8 cellular contexts compared by ENCODE assay signal in the genomic region with DNA sequence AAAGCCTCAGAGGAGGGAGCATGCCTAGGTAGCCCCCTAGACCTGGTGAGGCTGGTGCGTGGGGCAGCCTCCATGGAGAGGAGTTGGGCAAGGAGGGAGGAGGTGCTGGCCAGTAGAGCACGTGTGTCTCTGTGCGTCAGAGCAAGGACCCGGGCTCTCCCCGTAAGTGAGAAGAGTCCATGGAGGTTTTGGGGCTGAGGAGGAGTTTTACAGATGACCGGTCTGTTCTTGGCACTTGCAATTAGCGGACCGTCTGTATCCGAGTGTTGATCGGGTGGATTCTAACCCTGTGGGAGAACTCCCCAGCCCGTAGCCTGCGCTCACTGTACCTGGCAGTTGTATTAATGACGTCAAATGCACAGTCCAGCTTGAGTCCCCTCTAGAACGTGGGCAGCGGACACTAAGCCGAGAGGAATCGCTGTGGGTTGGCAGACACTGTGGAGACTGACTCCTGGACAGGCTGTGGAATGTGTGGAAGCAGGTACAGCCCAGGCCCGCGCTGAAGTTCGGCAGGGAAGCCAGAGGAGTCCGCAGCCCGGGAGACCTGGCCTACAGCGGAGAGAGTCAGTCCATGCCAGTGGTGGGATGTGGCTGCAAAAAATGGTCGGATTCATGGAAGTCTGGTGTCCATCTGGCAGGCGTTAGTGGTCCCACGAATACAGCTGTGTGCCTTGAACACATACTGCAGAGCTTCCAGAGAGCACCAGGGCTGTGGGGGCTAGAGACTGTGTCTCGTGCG. TPM values are rescaled to one million over a fixed set of nuclear protein-coding genes. Genes with fewer than 3 reads are reported as not detected.
A peak's percentile ranks its signal among the peaks of the same experiment; 100 is the strongest.
DNase-seq lines count a peak whose midpoint lies in the region; ATAC-seq and TF ChIP-seq lines count a peak whose summit lies in the region.
"Not testable (repeated sequence)": the region's sequence is repeated elsewhere in the genome, so short reads cannot be mapped to it uniquely, and the experiment has no call there.

No MANE protein-coding gene starts in this region.

- peaks cover 40% of the 10 kb centered on the region for H3K79me2 ChIP-seq in osteoblast (ENCODE audit: insufficient read depth, low read length)

- peak overlapping the region; percentile 12; the same call in 1 of the 2 replicates for H2AK5ac ChIP-seq in IMR-90 (ENCODE audit: low read depth, low read length)

- H3K36me3 ChIP-seq in IMR-90 (ENCODE audit: control insufficient read depth, insufficient read depth, low read length); adrenal gland (replicated peaks in 1 of 2); gastroesophageal sphincter; left ventricle myocardium inferior; lower lobe of right lung; osteoblast (ENCODE audit: insufficient read depth, low read length); sigmoid colon; upper lobe of right lung: not testable (repeated sequence)

- H3K9me3 ChIP-seq in IMR-90 (ENCODE audit: control insufficient read depth, insufficient read depth, low read length); adrenal gland (replicated peaks in 1 of 3); gastroesophageal sphincter; left ventricle myocardium inferior (replicated peaks); lower lobe of right lung; osteoblast (ENCODE audit: low read depth, low read length); sigmoid colon; upper lobe of right lung: not testable (repeated sequence)

- intact Hi-C loops in IMR-90 (cut with micrococcal nuclease); adrenal gland (cut with DNase I); left ventricle myocardium inferior (cut with micrococcal nuclease); lower lobe of right lung (cut with DNase I); sigmoid colon (cut with DNase I); upper lobe of right lung (cut with DNase I): not testable (repeated sequence)

- dilution Hi-C loops in IMR-90 (cut with HindIII; ENCODE audit: low sequenced_read_pairs, unreplicated experiment) = not testable (repeated sequence)

- TF ChIP-seq CTCF in IMR-90 (conservative IDR thresholded peaks at IDR 0.05; ENCODE audit: low read depth, low read length); adrenal gland (IDR thresholded peaks at IDR 0.05); gastroesophageal sphincter (IDR thresholded peaks at IDR 0.05); left ventricle myocardium inferior (IDR thresholded peaks at IDR 0.05; ENCODE audit: borderline replicate concordance); lower lobe of right lung (IDR thresholded peaks at IDR 0.05); osteoblast (IDR thresholded peaks at IDR 0.05; ENCODE audit: extremely low read depth, low read depth, low read length); sigmoid colon (IDR thresholded peaks at IDR 0.05); upper lobe of right lung (IDR thresholded peaks at IDR 0.05): not testable (repeated sequence)

- not testable (repeated sequence) for TF ChIP-seq POLR2A in IMR-90 (IDR thresholded peaks at IDR 0.05; ENCODE audit: low read depth, low read length); adrenal gland (IDR thresholded peaks at IDR 0.05); gastroesophageal sphincter (IDR thresholded peaks at IDR 0.05); sigmoid colon (IDR thresholded peaks at IDR 0.05)

- not testable (repeated sequence) for H3K4me1 ChIP-seq in IMR-90 (ENCODE audit: control insufficient read depth, insufficient read depth, low read length); lower lobe of right lung; osteoblast (ENCODE audit: insufficient read depth, low read length)
- H3K4me1 ChIP-seq in adrenal gland (replicated peaks in 1 of 2) (peaks cover 21 to 54% of the 10 kb centered on the region in 2 donors), gastroesophageal sphincter (peaks cover 0 to 39% (median 0%) of the 10 kb centered on the region in 3 donors), left ventricle myocardium inferior (peaks cover 86% of the 10 kb centered on the region), sigmoid colon (peaks cover 0 to 11% (median 0%) of the 10 kb centered on the region in 4 donors), upper lobe of right lung (peaks cover 10% of the 10 kb centered on the region)

- not testable (repeated sequence) for H2AK9ac ChIP-seq in IMR-90 (replicated peaks; ENCODE audit: low read depth, low read length, poor library complexity)

- H2BK15ac ChIP-seq in IMR-90 (ENCODE audit: low read depth, low read length) = not testable (repeated sequence)

- peaks cover 21 to 38% of the 10 kb centered on the region in 2 experiments for H3K79me1 ChIP-seq in IMR-90 (ENCODE audit: low read depth in 1 of 2, low read length in 2 of 2)

- BruUV-seq in IMR-90 (replicated peaks; lab: Mats Ljungman, UMichigan) = not testable (repeated sequence)

- not testable (repeated sequence) for H3K4me3 ChIP-seq in IMR-90 (ENCODE audit: insufficient read depth, low read depth, low read length); adrenal gland; gastroesophageal sphincter; left ventricle myocardium inferior; lower lobe of right lung; osteoblast (ENCODE audit: insufficient read depth, low read length); sigmoid colon; upper lobe of right lung

- not testable (repeated sequence) for TF ChIP-seq RAD21 in IMR-90 (IDR thresholded peaks at IDR 0.05; ENCODE audit: low read length)

- POLR2A ChIA-PET in IMR-90 (lab: Charles Lee; ENCODE audit: unreplicated experiment) = interaction anchor here (0.6 kb wide), 1 partner anchor 12 kb away, joined by 5 read pairs; no protein-coding TSS in a partner anchor

- in situ Hi-C loops in IMR-90 (cut with MboI; ENCODE audit: low sequenced_read_pairs) = not testable (repeated sequence)

- not testable (repeated sequence) for H3K9ac ChIP-seq in IMR-90 (ENCODE audit: low read depth, low read length)

- CTCF ChIA-PET in IMR-90 (lab: Yijun Ruan, JAX) = not testable (repeated sequence)

- not testable (repeated sequence) for H3K27me3 ChIP-seq in IMR-90 (ENCODE audit: control insufficient read depth, insufficient read depth, low read length); adrenal gland; gastroesophageal sphincter; left ventricle myocardium inferior (ENCODE audit: low read depth); lower lobe of right lung (ENCODE audit: low read depth); osteoblast (ENCODE audit: insufficient read depth, low read length); sigmoid colon; upper lobe of right lung

- not testable (repeated sequence) for H4K8ac ChIP-seq in IMR-90 (ENCODE audit: low read depth in 2 of 2, low read length in 2 of 2)

- H4K91ac ChIP-seq in IMR-90 (ENCODE audit: insufficient read depth, low read depth, low read length) = not testable (repeated sequence)

- not testable (repeated sequence) for H3K23ac ChIP-seq in IMR-90 (ENCODE audit: low read depth, low read length)

- not testable (repeated sequence) for H3K4me2 ChIP-seq in IMR-90 (ENCODE audit: low read depth, low read length); osteoblast (ENCODE audit: insufficient read depth, low read length)

- not testable (repeated sequence) for H3K27ac ChIP-seq in IMR-90 (ENCODE audit: insufficient read depth, low read length); gastroesophageal sphincter; lower lobe of right lung; osteoblast (ENCODE audit: low read depth, low read length); sigmoid colon; upper lobe of right lung
- peak overlapping the region in 3 of 5 donors; percentile 43 to 81 (median 62) for H3K27ac ChIP-seq in adrenal gland
- H3K27ac ChIP-seq in left ventricle myocardium inferior (replicated peaks) = peak overlapping the region; percentile 75

- H3K18ac ChIP-seq in IMR-90 (ENCODE audit: low read depth, low read length) = not testable (repeated sequence)

- not testable (repeated sequence) for H2BK120ac ChIP-seq in IMR-90 (ENCODE audit: low read depth, low read length)

- peaks cover 15% of the 10 kb centered on the region; the same call in 1 of the 2 replicates for H4K20me1 ChIP-seq in IMR-90 (ENCODE audit: insufficient read depth, low read length)
- peaks cover 34% of the 10 kb centered on the region for H4K20me1 ChIP-seq in osteoblast (ENCODE audit: insufficient read depth, low read length)

- H3K14ac ChIP-seq in IMR-90 (replicated peaks; ENCODE audit: low read depth, low read length) = not testable (repeated sequence)

- not testable (repeated sequence) for H3K9me1 ChIP-seq in IMR-90 (ENCODE audit: insufficient read depth, low read length)

- not testable (repeated sequence) for ATAC-seq in IMR-90 (ENCODE audit: low read depth)
- ATAC-seq in gastroesophageal sphincter = peak; percentile 77
- ATAC-seq in lower lobe of right lung = peak; percentile 21 to 23
- peak; percentile 19 for ATAC-seq in upper lobe of right lung

- H2AFZ ChIP-seq in IMR-90 (replicated peaks; ENCODE audit: low read length, poor library complexity); osteoblast (ENCODE audit: low read length): not testable (repeated sequence)

- not testable (repeated sequence) for H2BK20ac ChIP-seq in IMR-90 (ENCODE audit: low read depth, low read length)

- not testable (repeated sequence) for H3K4ac ChIP-seq in IMR-90 (ENCODE audit: low read depth, low read length)

- H4K5ac ChIP-seq in IMR-90 (ENCODE audit: low read depth, low read length) = not testable (repeated sequence)

- TF ChIP-seq EP300 in gastroesophageal sphincter (IDR thresholded peaks at IDR 0.05); sigmoid colon (IDR thresholded peaks at IDR 0.05): not testable (repeated sequence)

- DNase-seq in IMR-90, lower lobe of right lung: not testable (repeated sequence)
- DNase-seq in adrenal gland (peak in 1 of 7 donors; percentile 23), left ventricle myocardium inferior (peak; percentile 47), osteoblast (ENCODE audit: insufficient read length, low spot score, missing footprints) (peak; percentile 62), sigmoid colon (peak; percentile 60), upper lobe of right lung (peak; percentile 49)

- 88% methylated on average over 8 of the region's 28 CpGs; no CpG with 5 or more reads in 1 of the 2 experiments for WGBS in IMR-90 (ENCODE audit: extremely low coverage in 2 of 2, insufficient read length in 1 of 2), 2 experiments
- WGBS in adrenal gland, 4 donors = 87 to 94% (median 91%) methylated on average over 14 to 20 of the region's 28 CpGs
- WGBS in gastroesophageal sphincter (ENCODE audit: low coverage in 1 of 2), 2 donors = 88 to 91% methylated on average over 5 to 7 of the region's 28 CpGs
- 95 to 96% methylated on average over 22 of the region's 28 CpGs for WGBS in sigmoid colon, 2 donors

- not testable (repeated sequence) for H3K56ac ChIP-seq in IMR-90 (ENCODE audit: extremely low read depth, insufficient read depth, low read length)

- H2BK5ac ChIP-seq in IMR-90 (ENCODE audit: low read depth, low read length, poor library complexity, severe bottlenecking) = not testable (repeated sequence)

RNA-seq across cellular contexts. Expression of a gene that starts 19.2 kb away (rescaled TPM):
- total RNA-seq in IMR-90 (2012; rRNA removed) = 12.5 and 17.0 TPM in 2 replicates
- polyA plus RNA-seq in IMR-90 (2012; rRNA removed) = 18.3 and 19.7 TPM in 2 replicates
- 19.6 and 25.9 TPM in 2 replicates for polyA plus RNA-seq in IMR-90 (2012; cell fraction: cytosol; rRNA removed)
- polyA plus RNA-seq in IMR-90 (2012; cell fraction: nucleus; rRNA removed; ENCODE audit: low replicate concordance) = 12.5 and 20.7 TPM in 2 replicates
- total RNA-seq in adrenal gland = 100 to 1,000 TPM; 119 to 359 (median 144) TPM
- polyA plus RNA-seq in adrenal gland = 100 to 1,000 TPM; 210 to 265 (median 254) TPM
- total RNA-seq in gastroesophageal sphincter = 10 to 100 TPM; 42.1 to 56.2 (median 47.2) TPM
- total RNA-seq in left ventricle myocardium inferior = 61.7 TPM
- 26.2 TPM for total RNA-seq in lower lobe of right lung
- 11.8 and 13.8 TPM in 2 replicates for total RNA-seq in osteoblast
- 10 to 100 TPM; 43.1 to 69.2 (median 45.5) TPM for total RNA-seq in sigmoid colon
- polyA plus RNA-seq in sigmoid colon = 100 to 1,000 TPM; 211 to 336 (median 268) TPM
- total RNA-seq in upper lobe of right lung = 39.2 TPM
